Comparison of ENCODE assay signal across 1 cellular context in the genomic region with DNA sequence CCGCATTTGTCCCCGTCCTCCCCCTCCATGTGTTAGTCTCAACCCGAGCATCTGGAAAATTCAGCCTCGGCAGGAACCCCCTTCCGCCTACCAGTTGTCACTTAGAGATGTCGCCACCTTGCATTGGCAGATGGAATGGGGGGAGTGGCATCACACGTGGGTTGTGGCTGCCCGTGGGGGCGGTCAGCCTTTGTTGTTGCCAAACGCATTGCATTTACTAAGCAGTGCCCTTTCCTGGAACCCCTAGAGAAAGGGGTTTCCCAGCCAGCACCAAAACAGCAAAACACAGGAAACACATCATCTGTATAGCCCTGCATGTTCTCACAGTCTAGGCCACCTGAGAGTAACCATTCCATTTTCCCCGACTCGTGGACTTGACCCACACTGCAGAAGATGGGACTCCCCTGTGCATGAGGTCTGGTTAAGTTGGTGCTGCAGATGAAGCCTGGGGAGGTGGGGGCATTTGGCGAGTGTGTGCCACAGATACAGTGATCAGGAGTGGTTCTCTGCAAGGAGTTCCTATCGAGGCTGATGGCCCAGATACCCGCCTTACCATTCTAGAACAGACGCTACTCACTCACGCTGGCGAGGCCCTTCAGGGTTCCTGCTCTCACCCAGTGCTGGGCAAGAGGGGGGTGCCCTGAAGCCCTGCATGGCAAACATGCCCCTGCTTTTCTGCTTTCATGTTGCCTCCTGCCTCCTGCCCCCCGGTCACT.
TF ChIP-seq lines count a peak whose summit lies in the region.

No MANE protein-coding gene starts in this region.

TF ChIP-seq in H1, 55 proteins besides CTCF, POLR2A, EP300 and RAD21 (continued from another document):
- TF ChIP-seq, protein P1, sequence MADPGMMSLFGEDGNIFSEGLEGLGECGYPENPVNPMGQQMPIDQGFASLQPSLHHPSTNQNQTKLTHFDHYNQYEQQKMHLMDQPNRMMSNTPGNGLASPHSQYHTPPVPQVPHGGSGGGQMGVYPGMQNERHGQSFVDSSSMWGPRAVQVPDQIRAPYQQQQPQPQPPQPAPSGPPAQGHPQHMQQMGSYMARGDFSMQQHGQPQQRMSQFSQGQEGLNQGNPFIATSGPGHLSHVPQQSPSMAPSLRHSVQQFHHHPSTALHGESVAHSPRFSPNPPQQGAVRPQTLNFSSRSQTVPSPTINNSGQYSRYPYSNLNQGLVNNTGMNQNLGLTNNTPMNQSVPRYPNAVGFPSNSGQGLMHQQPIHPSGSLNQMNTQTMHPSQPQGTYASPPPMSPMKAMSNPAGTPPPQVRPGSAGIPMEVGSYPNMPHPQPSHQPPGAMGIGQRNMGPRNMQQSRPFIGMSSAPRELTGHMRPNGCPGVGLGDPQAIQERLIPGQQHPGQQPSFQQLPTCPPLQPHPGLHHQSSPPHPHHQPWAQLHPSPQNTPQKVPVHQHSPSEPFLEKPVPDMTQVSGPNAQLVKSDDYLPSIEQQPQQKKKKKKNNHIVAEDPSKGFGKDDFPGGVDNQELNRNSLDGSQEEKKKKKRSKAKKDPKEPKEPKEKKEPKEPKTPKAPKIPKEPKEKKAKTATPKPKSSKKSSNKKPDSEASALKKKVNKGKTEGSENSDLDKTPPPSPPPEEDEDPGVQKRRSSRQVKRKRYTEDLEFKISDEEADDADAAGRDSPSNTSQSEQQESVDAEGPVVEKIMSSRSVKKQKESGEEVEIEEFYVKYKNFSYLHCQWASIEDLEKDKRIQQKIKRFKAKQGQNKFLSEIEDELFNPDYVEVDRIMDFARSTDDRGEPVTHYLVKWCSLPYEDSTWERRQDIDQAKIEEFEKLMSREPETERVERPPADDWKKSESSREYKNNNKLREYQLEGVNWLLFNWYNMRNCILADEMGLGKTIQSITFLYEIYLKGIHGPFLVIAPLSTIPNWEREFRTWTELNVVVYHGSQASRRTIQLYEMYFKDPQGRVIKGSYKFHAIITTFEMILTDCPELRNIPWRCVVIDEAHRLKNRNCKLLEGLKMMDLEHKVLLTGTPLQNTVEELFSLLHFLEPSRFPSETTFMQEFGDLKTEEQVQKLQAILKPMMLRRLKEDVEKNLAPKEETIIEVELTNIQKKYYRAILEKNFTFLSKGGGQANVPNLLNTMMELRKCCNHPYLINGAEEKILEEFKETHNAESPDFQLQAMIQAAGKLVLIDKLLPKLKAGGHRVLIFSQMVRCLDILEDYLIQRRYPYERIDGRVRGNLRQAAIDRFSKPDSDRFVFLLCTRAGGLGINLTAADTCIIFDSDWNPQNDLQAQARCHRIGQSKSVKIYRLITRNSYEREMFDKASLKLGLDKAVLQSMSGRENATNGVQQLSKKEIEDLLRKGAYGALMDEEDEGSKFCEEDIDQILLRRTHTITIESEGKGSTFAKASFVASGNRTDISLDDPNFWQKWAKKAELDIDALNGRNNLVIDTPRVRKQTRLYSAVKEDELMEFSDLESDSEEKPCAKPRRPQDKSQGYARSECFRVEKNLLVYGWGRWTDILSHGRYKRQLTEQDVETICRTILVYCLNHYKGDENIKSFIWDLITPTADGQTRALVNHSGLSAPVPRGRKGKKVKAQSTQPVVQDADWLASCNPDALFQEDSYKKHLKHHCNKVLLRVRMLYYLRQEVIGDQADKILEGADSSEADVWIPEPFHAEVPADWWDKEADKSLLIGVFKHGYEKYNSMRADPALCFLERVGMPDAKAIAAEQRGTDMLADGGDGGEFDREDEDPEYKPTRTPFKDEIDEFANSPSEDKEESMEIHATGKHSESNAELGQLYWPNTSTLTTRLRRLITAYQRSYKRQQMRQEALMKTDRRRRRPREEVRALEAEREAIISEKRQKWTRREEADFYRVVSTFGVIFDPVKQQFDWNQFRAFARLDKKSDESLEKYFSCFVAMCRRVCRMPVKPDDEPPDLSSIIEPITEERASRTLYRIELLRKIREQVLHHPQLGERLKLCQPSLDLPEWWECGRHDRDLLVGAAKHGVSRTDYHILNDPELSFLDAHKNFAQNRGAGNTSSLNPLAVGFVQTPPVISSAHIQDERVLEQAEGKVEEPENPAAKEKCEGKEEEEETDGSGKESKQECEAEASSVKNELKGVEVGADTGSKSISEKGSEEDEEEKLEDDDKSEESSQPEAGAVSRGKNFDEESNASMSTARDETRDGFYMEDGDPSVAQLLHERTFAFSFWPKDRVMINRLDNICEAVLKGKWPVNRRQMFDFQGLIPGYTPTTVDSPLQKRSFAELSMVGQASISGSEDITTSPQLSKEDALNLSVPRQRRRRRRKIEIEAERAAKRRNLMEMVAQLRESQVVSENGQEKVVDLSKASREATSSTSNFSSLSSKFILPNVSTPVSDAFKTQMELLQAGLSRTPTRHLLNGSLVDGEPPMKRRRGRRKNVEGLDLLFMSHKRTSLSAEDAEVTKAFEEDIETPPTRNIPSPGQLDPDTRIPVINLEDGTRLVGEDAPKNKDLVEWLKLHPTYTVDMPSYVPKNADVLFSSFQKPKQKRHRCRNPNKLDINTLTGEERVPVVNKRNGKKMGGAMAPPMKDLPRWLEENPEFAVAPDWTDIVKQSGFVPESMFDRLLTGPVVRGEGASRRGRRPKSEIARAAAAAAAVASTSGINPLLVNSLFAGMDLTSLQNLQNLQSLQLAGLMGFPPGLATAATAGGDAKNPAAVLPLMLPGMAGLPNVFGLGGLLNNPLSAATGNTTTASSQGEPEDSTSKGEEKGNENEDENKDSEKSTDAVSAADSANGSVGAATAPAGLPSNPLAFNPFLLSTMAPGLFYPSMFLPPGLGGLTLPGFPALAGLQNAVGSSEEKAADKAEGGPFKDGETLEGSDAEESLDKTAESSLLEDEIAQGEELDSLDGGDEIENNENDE (IDR thresholded peaks at IDR 0.05; ENCODE audit: insufficient replicate concordance, low read length) = no peak
